Comparison of ENCODE assay signal across 8 cellular contexts in genomic region chr6:14210663-14211595, GRCh38.
DNase-seq lines count a peak whose midpoint lies in the region; FAIRE-seq and TF ChIP-seq lines count a peak whose summit lies in the region.

No MANE protein-coding gene starts in this region.

- H3F3A ChIP-seq in Loucy (ENCODE audit: low read depth): no peaks in the 10 kb centered on the region

- H2BK120ac ChIP-seq in neuronal stem cell (ENCODE audit: low read depth, low read length): no peak overlapping the region

- peaks cover 6% of the 10 kb centered on the region for H3K27me3 ChIP-seq in H7 (ENCODE audit: control insufficient read depth, insufficient read depth, low read length)
- H3K27me3 ChIP-seq in Loucy (ENCODE audit: insufficient read depth, low read length, poor library complexity, severe bottlenecking): no peaks in the 10 kb centered on the region
- H3K27me3 ChIP-seq in neuronal stem cell (ENCODE audit: control insufficient read depth in 3 of 3, insufficient read depth in 3 of 3, low read depth in 1 of 3, low read length in 3 of 3): peaks cover 0 to 22% (median 5%) of the 10 kb centered on the region in 3 experiments
- no peaks in the 10 kb centered on the region for H3K27me3 ChIP-seq in subcutaneous abdominal adipose tissue (ENCODE audit: control insufficient read depth in 5 of 5, insufficient read depth in 4 of 5, low read length in 5 of 5)

- H3K4ac ChIP-seq in neuronal stem cell (ENCODE audit: low read length): no peak overlapping the region

- no peak overlapping the region for H4K91ac ChIP-seq in neuronal stem cell (ENCODE audit: low read depth, low read length, poor library complexity)

- peaks cover 74% of the 10 kb centered on the region for H3K4me1 ChIP-seq in Loucy (ENCODE audit: insufficient read depth, low read length, poor library complexity, severe bottlenecking)
- H3K4me1 ChIP-seq in neuronal stem cell (ENCODE audit: control insufficient read depth in 2 of 2, insufficient read depth in 1 of 2, low read depth in 1 of 2, low read length in 2 of 2): peaks cover 3 to 14% of the 10 kb centered on the region in 2 donors
- H3K4me1 ChIP-seq in subcutaneous abdominal adipose tissue (ENCODE audit: control insufficient read depth in 5 of 5, insufficient read depth in 5 of 5, low read length in 5 of 5): peaks cover 5 to 20% (median 16%) of the 10 kb centered on the region in 5 donors

- WGBS in neuronal stem cell (ENCODE audit: extremely low coverage in 2 of 2, insufficient read length in 2 of 2, insufficient replicate concordance in 1 of 2), 2 donors: no CpG with 5 or more reads among the region's 101 CpGs

- peak overlapping the region; percentile 83 for H3K14ac ChIP-seq in neuronal stem cell (ENCODE audit: low read length)

- peak; percentile 69 for DNase-seq in GF-D8 (lab: John Stamatoyannopoulos, UW)
- peak; percentile 97 for DNase-seq in H7
- peak; percentile 52 for DNase-seq in SIG-M5 (lab: John Stamatoyannopoulos, UW)
- DNase-seq in activated naive CD4-positive, alpha-beta T cell (lab: John Stamatoyannopoulos, UW): peak; percentile 71 to 86 (median 72)
- peak; percentile 97 to 98 for DNase-seq in frontal cortex (ENCODE audit: low spot score in 2 of 2)
- DNase-seq in neuronal stem cell (ENCODE audit: low spot score): peak; percentile 89

- peak overlapping the region; percentile 87 for H2BK5ac ChIP-seq in neuronal stem cell (ENCODE audit: low read length)

- H2BK12ac ChIP-seq in neuronal stem cell (ENCODE audit: low read length): peak overlapping the region; percentile 53

- peak overlapping the region; percentile 96 for H3K18ac ChIP-seq in neuronal stem cell (ENCODE audit: low read length)

- H3K9me3 ChIP-seq in Loucy (ENCODE audit: insufficient read depth, low read depth, low read length): no peaks in the 10 kb centered on the region
- H3K9me3 ChIP-seq in neuronal stem cell (replicated peaks in 1 of 2; ENCODE audit: control insufficient read depth in 2 of 2, insufficient read depth in 1 of 2, low read depth in 1 of 2, low read length in 2 of 2): peaks cover 0 to 8% of the 10 kb centered on the region in 2 donors
- H3K9me3 ChIP-seq in subcutaneous abdominal adipose tissue (ENCODE audit: control insufficient read depth in 5 of 5, low read length in 5 of 5): no peaks in the 10 kb centered on the region

- peak overlapping the region; percentile 44 for H2AK5ac ChIP-seq in neuronal stem cell (ENCODE audit: low read depth, low read length)

- H3K23ac ChIP-seq in neuronal stem cell (ENCODE audit: low read depth, low read length, poor library complexity): peak overlapping the region; percentile 89

- no peaks in the 10 kb centered on the region for H3K79me1 ChIP-seq in neuronal stem cell (ENCODE audit: low read depth, low read length)

- H3K79me2 ChIP-seq in Loucy (ENCODE audit: insufficient read depth, low read length): peaks cover 22% of the 10 kb centered on the region; the same call in 1 of the 2 replicates

- TF ChIP-seq CTCF in Loucy (conservative IDR thresholded peaks at IDR 0.05; ENCODE audit: low read length): peak; percentile 54

- H2BK15ac ChIP-seq in neuronal stem cell (ENCODE audit: low read length): peak overlapping the region; percentile 97

- H3K4me2 ChIP-seq in Loucy (ENCODE audit: low read depth, low read length, poor library complexity, severe bottlenecking) (peak overlapping the region; percentile 49), neuronal stem cell (ENCODE audit: insufficient read depth, low read length, poor library complexity, severe bottlenecking) (peak overlapping the region; percentile 78)

- no peak for FAIRE-seq in frontal cortex (lab: Jason Lieb, UNC)

- no peaks in the 10 kb centered on the region for H4K20me1 ChIP-seq in Loucy (ENCODE audit: insufficient read depth, low read length, poor library complexity, severe bottlenecking)

- H3K36me3 ChIP-seq in H7 (replicated peaks; ENCODE audit: control insufficient read depth, insufficient read depth, low read length): no peaks in the 10 kb centered on the region
- H3K36me3 ChIP-seq in Loucy (ENCODE audit: insufficient read depth, low read length): no peaks in the 10 kb centered on the region
- no peaks in the 10 kb centered on the region for H3K36me3 ChIP-seq in neuronal stem cell (replicated peaks in 1 of 2; ENCODE audit: control insufficient read depth in 2 of 2, insufficient read depth in 2 of 2, low read length in 2 of 2)
- no peaks in the 10 kb centered on the region for H3K36me3 ChIP-seq in subcutaneous abdominal adipose tissue (ENCODE audit: control insufficient read depth in 5 of 5, insufficient read depth in 5 of 5, low read length in 5 of 5)

- no peak overlapping the region for H4K8ac ChIP-seq in neuronal stem cell (ENCODE audit: low read depth, low read length)

- H2AFZ ChIP-seq in Loucy (ENCODE audit: low read length) (0 out of 2 replicates have a peak overlapping the region, but pooled peaks have one; percentile 3), neuronal stem cell (ENCODE audit: low read length) (peak overlapping the region; percentile 100)

- H3K4me3 ChIP-seq in H7 (ENCODE audit: insufficient read depth, low read depth, low read length) (peak overlapping the region; percentile 65), Loucy (ENCODE audit: low read length, poor library complexity, severe bottlenecking) (peak overlapping the region; percentile 10), neuronal stem cell (ENCODE audit: low read length in 2 of 2) (peak overlapping the region; percentile 75 to 84), subcutaneous abdominal adipose tissue (ENCODE audit: low read depth in 1 of 5, low read length in 5 of 5) (peak overlapping the region; percentile 71 to 83 (median 77))

- H3K9ac ChIP-seq in Loucy (ENCODE audit: low read depth, low read length, poor library complexity, severe bottlenecking) (peak overlapping the region; percentile 82), neuronal stem cell (ENCODE audit: low read depth, low read length, poor library complexity) (peak overlapping the region; percentile 86), subcutaneous abdominal adipose tissue (ENCODE audit: low read length in 5 of 5) (peak overlapping the region; percentile 68 to 88 (median 84))

- H3K9me2 ChIP-seq in Loucy (replicated peaks; ENCODE audit: low read depth, low read length): no peaks in the 10 kb centered on the region

- peak overlapping the region; percentile 12 for H3K27ac ChIP-seq in neuronal stem cell (replicated peaks; ENCODE audit: low read length)
- H3K27ac ChIP-seq in subcutaneous abdominal adipose tissue (ENCODE audit: low read depth, low read length): peak overlapping the region; percentile 75

Comparison
In these comparisons a context has a peak if more than half of its experiments do, and no peak if none do; other contexts are left out.
1. Peak in every context shown above with its lines: DNase-seq, H3K4me3 ChIP-seq and H3K27ac ChIP-seq.
2. H3K4me3 ChIP-seq: peak in every context shown above with its lines; median percentile 80 in neuronal stem cell; 77 in subcutaneous abdominal adipose tissue; 65 in H7; 10 in Loucy.